Comparison of ENCODE assay signal across 1 cellular context in genomic region chr3:58299839-58300516, GRCh38.
TF ChIP-seq lines count a peak whose summit lies in the region.

No MANE protein-coding gene starts in this region.

TF ChIP-seq in GM23338, 12 proteins besides CTCF, POLR2A, EP300 and RAD21 (continued from another document):
- TF ChIP-seq ZNF462 (CRISPR knock-in tag; IDR thresholded peaks at IDR 0.05) (no peak), CREB1 (CRISPR knock-in tag; IDR thresholded peaks at IDR 0.05; ENCODE audit: low read depth) (no peak), ZNF331 (CRISPR knock-in tag; IDR thresholded peaks at IDR 0.05; ENCODE audit: low read depth) (no peak), JUNB (IDR thresholded peaks at IDR 0.05; ENCODE audit: unreplicated experiment) (no peak)
TF ChIP-seq in GM23338: peak in this region for 0.
